In genomic region chr12:113102811-113103210, GRCh38 we compare ENCODE assay signal across 30 cellular contexts. TPM values are rescaled to one million over a fixed set of nuclear protein-coding genes. Genes with fewer than 3 reads are reported as not detected.
DNase-seq lines count a peak whose midpoint lies in the region; ATAC-seq, FAIRE-seq and TF ChIP-seq lines count a peak whose summit lies in the region.
"Had no signal": no experiment of that assay in that cellular context is flagged by ENCODE, and none has a peak within 500 bp of the region (broad histone marks: within the 10 kb centered on the region; RNA-seq: fewer than 3 reads in every experiment).

No MANE protein-coding gene starts in this region.

- H3K9me2 ChIP-seq in DOHH2 (replicated peaks; ENCODE audit: control insufficient read depth, low read length) = no peaks in the 10 kb centered on the region

- peak overlapping the region; percentile 61 for H3K27ac ChIP-seq in DOHH2 (ENCODE audit: low read depth, low read length)
- H3K27ac ChIP-seq: BLaER1 treated with 17β-estradiol and CSF1 and Interleukin-3, amounts not matched to agents 10 nM and 100 nM; HL-60 had no signal

- in situ Hi-C loops in KBM-7 (cut with MboI; ENCODE audit: low pct_unique_long_range_greater_than_20kb, low sequenced_read_pairs) = no loop called here

- H3K27ac Mint-ChIP-seq in T-cell = peak overlapping the region; percentile 29 to 55

- H3K36me3 Mint-ChIP-seq in T-cell = no peaks in the 10 kb centered on the region
- H3K36me3 Mint-ChIP-seq: CD8-positive, alpha-beta T cell had no signal

- CTCF ChIA-PET in T-cell (lab: Charles Lee) = interaction anchor here (0.6 to 1.2 kb wide), 2 partner anchors 18 to 110 kb away, joined by 3 to 5 read pairs; no protein-coding TSS in a partner anchor

- no peaks in the 10 kb centered on the region for H3K27me3 Mint-ChIP-seq in T-cell

- H3K79me2 ChIP-seq in DOHH2 (ENCODE audit: control insufficient read depth, low read length) = peaks cover 10% of the 10 kb centered on the region

- H3K4me3 Mint-ChIP-seq in T-cell = no peak overlapping the region

- peak; percentile 65 for FAIRE-seq in A204.1 (lab: Jason Lieb, UNC)
- FAIRE-seq in frontal cortex (lab: Jason Lieb, UNC) = peak; percentile 13
- FAIRE-seq: H1, HepG2 had no signal

- ATAC-seq in T-cell (replicated peaks in 1 of 4) = no peak
- ATAC-seq: CD8-positive, alpha-beta T cell; HepG2 had no signal

- H3K4me2 ChIP-seq in DOHH2 (ENCODE audit: low read length) = peak overlapping the region; percentile 58

- peaks cover 87% of the 10 kb centered on the region for H3K4me1 ChIP-seq in DOHH2 (ENCODE audit: control insufficient read depth, low read length)

- H3F3A ChIP-seq in DOHH2 (ENCODE audit: control insufficient read depth, insufficient read depth) = peaks cover 43% of the 10 kb centered on the region

- H3K9me3 ChIP-seq in DOHH2 (ENCODE audit: control insufficient read depth, insufficient read depth, low read length) = no peaks in the 10 kb centered on the region
- H3K9me3 ChIP-seq: BLaER1 treated with 17β-estradiol and CSF1 and Interleukin-3, amounts not matched to agents 10 nM and 100 nM had no signal

- peaks cover 38% of the 10 kb centered on the region for H3K36me3 ChIP-seq in DOHH2 (ENCODE audit: control insufficient read depth, low read length)

- peaks cover 19 to 28% (median 24%) of the 10 kb centered on the region in 3 donors for H3K4me1 Mint-ChIP-seq in T-cell

- DNase-seq in T-cell (no peak), frontal cortex (ENCODE audit: low spot score in 2 of 2) (no peak), EL (no peak), islet precursor cell (no peak), kidney tubule cell (ENCODE audit: low spot score) (no peak), KBM-7 (no peak)
- DNase-seq: CD8-positive, alpha-beta T cell; DND-41; GDM1; KG1; NCI-H1105; NCI-H146; NCI-H2081; NCI-H2171; NCI-H345; NCI-H524; NCI-H774; NK-92 treated with Interleukin-12 subunit alpha and Interleukin-12 subunit beta, amount 100 ng/mL, for 24 hours; OCI-M1; Right ventricle myocardium superior had no signal

- H3K27me3 ChIP-seq in DOHH2 (ENCODE audit: control insufficient read depth, low read length) = no peaks in the 10 kb centered on the region
- H3K27me3 ChIP-seq: BLaER1 treated with 17β-estradiol and CSF1 and Interleukin-3, amounts not matched to agents 10 nM and 100 nM had no signal

- H4K20me1 ChIP-seq in DOHH2 (ENCODE audit: control insufficient read depth, insufficient read depth, low read depth, low read length) = no peaks in the 10 kb centered on the region

- TF ChIP-seq CTCF in DOHH2 (IDR thresholded peaks at IDR 0.05; ENCODE audit: low read depth, low read length, poor library complexity, severe bottlenecking) = no peak

- POLR2A ChIA-PET in T-cell (lab: Charles Lee) = no interaction called here

- H3K9me3 Mint-ChIP-seq in T-cell = no peaks in the 10 kb centered on the region
- H3K9me3 Mint-ChIP-seq: CD8-positive, alpha-beta T cell had no signal

- H3K4me3 ChIP-seq in DOHH2 (ENCODE audit: low read length) = peak overlapping the region; percentile 31; the same call in 1 of the 2 replicates
- H3K4me3 ChIP-seq: BLaER1 treated with 17β-estradiol and CSF1 and Interleukin-3, amounts not matched to agents 10 nM and 100 nM had no signal

RNA-seq across cellular contexts. Expression of gene RASAL1, which starts 32.8 kb away (rescaled TPM):
- total RNA-seq in T-cell (1 to 10 TPM in 2 of 5 donors, under 1 TPM in 3; 0.43 to 2.9 (median 0.85) TPM), frontal cortex (4.9 TPM)
- total RNA-seq: HepG2, Right ventricle myocardium superior, RPMI7951 had no signal

RNA-seq across cellular contexts. Expression of gene DTX1, which starts 46.3 kb away (rescaled TPM):
- 10 to 100 TPM in 3 of 5 donors, 1 to 10 TPM in 2; 5.6 to 12.0 (median 10.4) TPM for total RNA-seq in T-cell
- total RNA-seq in frontal cortex = 18.3 TPM
- total RNA-seq: HepG2, HT-29, RPMI7951 had no signal

RNA-seq across cellular contexts. Expression of gene CFAP73, which starts 46.7 kb away (rescaled TPM):
- total RNA-seq in T-cell = under 1 TPM in 2 of 5 donors, not detected in 3; 0.25 to 0.69 TPM
- not detected for total RNA-seq in frontal cortex
- total RNA-seq: A673, HepG2, Right ventricle myocardium superior, RPMI7951, SK-MEL-5 had no signal
